9 cellular contexts compared by ENCODE assay signal in the genomic region with DNA sequence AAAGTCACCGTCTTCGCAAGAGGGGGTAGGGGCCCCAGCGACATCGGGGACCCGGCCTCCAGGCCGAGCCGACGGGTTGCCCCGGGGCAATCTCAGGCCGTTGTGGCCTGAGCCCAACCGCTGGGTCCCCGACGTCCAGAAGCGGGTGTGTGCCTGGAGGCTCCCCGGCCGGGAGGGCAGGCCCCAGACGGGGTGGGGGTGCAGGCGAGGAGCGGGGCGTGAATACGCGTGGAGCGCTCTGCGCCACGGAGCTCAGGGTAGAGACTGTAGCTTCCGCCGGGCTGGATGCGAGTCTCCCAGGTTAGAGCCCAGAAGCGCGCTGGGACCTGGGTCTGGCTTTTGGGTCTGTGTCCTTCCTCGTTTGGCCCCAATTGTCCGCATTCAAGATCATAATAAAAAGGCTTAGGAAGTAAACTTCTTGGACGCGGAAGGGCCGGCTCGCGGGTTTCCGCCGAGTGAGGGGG. TPM values are rescaled to one million over a fixed set of nuclear protein-coding genes. Genes with fewer than 3 reads are reported as not detected.
A peak's percentile ranks its signal among the peaks of the same experiment; 100 is the strongest.
DNase-seq lines count a peak whose midpoint lies in the region; ATAC-seq and TF ChIP-seq lines count a peak whose summit lies in the region.
"Had no signal": no experiment of that assay in that cellular context is flagged by ENCODE, and none has a peak within 500 bp of the region (broad histone marks: within the 10 kb centered on the region; RNA-seq: fewer than 3 reads in every experiment).

No MANE protein-coding gene starts in this region.

- H4K8ac ChIP-seq in IMR-90 (ENCODE audit: low read depth in 2 of 2, low read length in 2 of 2) (no peak overlapping the region), mesenchymal stem cell (ENCODE audit: low read length) (no peak overlapping the region)

- no TSS peak for BruUV-seq in IMR-90 (replicated peaks; lab: Mats Ljungman, UMichigan)

- H4K5ac ChIP-seq in IMR-90 (ENCODE audit: low read depth, low read length) = no peak overlapping the region

- H3K27ac Mint-ChIP-seq in activated naive CD8-positive, alpha-beta T cell treated with anti-CD3 and anti-CD28 coated beads, Interleukin-2, amount 10 ng/mL, durations not matched to agents 7 days and 5 days = no peak overlapping the region
- H3K27ac Mint-ChIP-seq in HFFc6 = no peak overlapping the region

- peak overlapping the region; percentile 46 for H3K4me3 Mint-ChIP-seq in activated naive CD8-positive, alpha-beta T cell treated with anti-CD3 and anti-CD28 coated beads, Interleukin-2, amount 10 ng/mL, durations not matched to agents 7 days and 5 days
- no peak overlapping the region for H3K4me3 Mint-ChIP-seq in HFFc6

- H4K91ac ChIP-seq in IMR-90 (ENCODE audit: insufficient read depth, low read depth, low read length) = no peak overlapping the region
- H4K91ac ChIP-seq in mesenchymal stem cell (ENCODE audit: low read length) = no peak overlapping the region

- H2BK120ac ChIP-seq in IMR-90 (ENCODE audit: low read depth, low read length) (no peak overlapping the region), mesenchymal stem cell (ENCODE audit: low read depth, low read length) (no peak overlapping the region)

- H2BK15ac ChIP-seq in IMR-90 (ENCODE audit: low read depth, low read length) (no peak overlapping the region), mesenchymal stem cell (ENCODE audit: low read depth, poor library complexity, severe bottlenecking) (no peak overlapping the region)

- no peak for TF ChIP-seq RAD21 in IMR-90 (IDR thresholded peaks at IDR 0.05; ENCODE audit: low read length)

- peaks cover 1% of the 10 kb centered on the region for H3K9me3 Mint-ChIP-seq in activated naive CD8-positive, alpha-beta T cell treated with anti-CD3 and anti-CD28 coated beads, Interleukin-2, amount 10 ng/mL, durations not matched to agents 7 days and 5 days
- H3K9me3 Mint-ChIP-seq in HFFc6 = peaks cover 3% of the 10 kb centered on the region

- POLR2A ChIA-PET in IMR-90 (lab: Charles Lee; ENCODE audit: unreplicated experiment) = no interaction called here
- POLR2A ChIA-PET in activated naive CD8-positive, alpha-beta T cell treated with anti-CD3 and anti-CD28 coated beads, Interleukin-2, amount 10 ng/mL, durations not matched to agents 7 days and 5 days (lab: Charles Lee) = no interaction called here

- no peak overlapping the region for H2AK5ac ChIP-seq in IMR-90 (ENCODE audit: low read depth, low read length)
- H2AK5ac ChIP-seq in mesenchymal stem cell (ENCODE audit: low read length, severe bottlenecking) = no peak overlapping the region

- H3K4me3 ChIP-seq in IMR-90 (ENCODE audit: insufficient read depth, low read depth, low read length) = no peak overlapping the region
- H3K4me3 ChIP-seq in mesenchymal stem cell (ENCODE audit: insufficient read depth in 1 of 2, low read depth in 1 of 2, low read length in 2 of 2) = no peak overlapping the region
- peak overlapping the region; percentile 90 to 95 for H3K4me3 ChIP-seq in stomach smooth muscle (ENCODE audit: low read length in 2 of 2)

- H3K4me1 ChIP-seq in IMR-90 (ENCODE audit: control insufficient read depth, insufficient read depth, low read length) (peaks cover 2% of the 10 kb centered on the region; the same call in 1 of the 2 replicates), mesenchymal stem cell (ENCODE audit: control insufficient read depth, insufficient read depth, low read depth, low read length) (peaks cover 34% of the 10 kb centered on the region), stomach smooth muscle (ENCODE audit: control insufficient read depth, insufficient read depth, low read length) (peaks cover 52% of the 10 kb centered on the region)

- H3K9ac ChIP-seq in IMR-90 (ENCODE audit: low read depth, low read length) (no peak overlapping the region), mesenchymal stem cell (ENCODE audit: low read length) (no peak overlapping the region), stomach smooth muscle (ENCODE audit: low read length in 2 of 2) (peak overlapping the region; percentile 83 to 92)

- no peak overlapping the region; the same call in 1 of the 2 replicates for H3K4me2 ChIP-seq in IMR-90 (ENCODE audit: low read depth, low read length)
- peak overlapping the region; percentile 23 for H3K4me2 ChIP-seq in mesenchymal stem cell (ENCODE audit: low read length, poor library complexity, severe bottlenecking)

- H3K27me3 ChIP-seq in IMR-90 (ENCODE audit: control insufficient read depth, insufficient read depth, low read length) = peaks cover 93% of the 10 kb centered on the region
- H3K27me3 ChIP-seq in mesenchymal stem cell (ENCODE audit: control insufficient read depth in 1 of 2, insufficient read depth in 1 of 2, low read length in 2 of 2) = peaks cover 91 to 94% of the 10 kb centered on the region in 2 experiments
- peaks cover 4% of the 10 kb centered on the region in 2 donors for H3K27me3 ChIP-seq in stomach smooth muscle (ENCODE audit: control insufficient read depth in 1 of 2, insufficient read depth in 2 of 2, low read length in 2 of 2)

- peaks cover 77% of the 10 kb centered on the region for H3K27me3 Mint-ChIP-seq in activated naive CD8-positive, alpha-beta T cell treated with anti-CD3 and anti-CD28 coated beads, Interleukin-2, amount 10 ng/mL, durations not matched to agents 7 days and 5 days
- peaks cover 61% of the 10 kb centered on the region for H3K27me3 Mint-ChIP-seq in HFFc6 (ENCODE audit: insufficient read depth)

- intact Hi-C loops in IMR-90 (cut with micrococcal nuclease) = no loop called here

- no peak overlapping the region for H2AK9ac ChIP-seq in IMR-90 (replicated peaks; ENCODE audit: low read depth, low read length, poor library complexity)

- CTCF ChIA-PET in IMR-90 (lab: Yijun Ruan, JAX) = no interaction called here

- H3K9me3 ChIP-seq in IMR-90 (ENCODE audit: control insufficient read depth, insufficient read depth, low read length) = peaks cover 12% of the 10 kb centered on the region
- H3K9me3 ChIP-seq in mesenchymal stem cell (ENCODE audit: control insufficient read depth, low read length) = peaks cover 13% of the 10 kb centered on the region
- no peaks in the 10 kb centered on the region for H3K9me3 ChIP-seq in stomach smooth muscle (ENCODE audit: control insufficient read depth in 2 of 2, low read length in 2 of 2)

- no peak for TF ChIP-seq POLR2A in IMR-90 (IDR thresholded peaks at IDR 0.05; ENCODE audit: low read depth, low read length)

- peaks cover 30% of the 10 kb centered on the region for H3K4me1 Mint-ChIP-seq in activated naive CD8-positive, alpha-beta T cell treated with anti-CD3 and anti-CD28 coated beads, Interleukin-2, amount 10 ng/mL, durations not matched to agents 7 days and 5 days
- peaks cover 7% of the 10 kb centered on the region for H3K4me1 Mint-ChIP-seq in HFFc6 (ENCODE audit: low read depth)

- H2AFZ ChIP-seq in IMR-90 (replicated peaks; ENCODE audit: low read length, poor library complexity) = peak overlapping the region; percentile 41
- no peak overlapping the region for H2AFZ ChIP-seq in mesenchymal stem cell (ENCODE audit: low read depth, low read length)

- H3K36me3 ChIP-seq in IMR-90 (ENCODE audit: control insufficient read depth, insufficient read depth, low read length) = no peaks in the 10 kb centered on the region
- H3K36me3 ChIP-seq in mesenchymal stem cell (ENCODE audit: control insufficient read depth in 1 of 2, insufficient read depth in 2 of 2, low read depth in 1 of 2, low read length in 2 of 2) = no peaks in the 10 kb centered on the region
- peaks cover 9 to 27% of the 10 kb centered on the region in 2 donors for H3K36me3 ChIP-seq in stomach smooth muscle (ENCODE audit: control insufficient read depth in 2 of 2, insufficient read depth in 2 of 2, low read length in 2 of 2)

- H3K23ac ChIP-seq in IMR-90 (ENCODE audit: low read depth, low read length) = no peak overlapping the region
- H3K23ac ChIP-seq in mesenchymal stem cell (ENCODE audit: low read length in 2 of 2) = peak overlapping the region in 1 of 2 experiments; percentile 80

- TF ChIP-seq CTCF in IMR-90 (conservative IDR thresholded peaks at IDR 0.05; ENCODE audit: low read depth, low read length) = no peak
- no peak for TF ChIP-seq CTCF in HFFc6 (IDR thresholded peaks at IDR 0.05)

- H3K56ac ChIP-seq in IMR-90 (ENCODE audit: extremely low read depth, insufficient read depth, low read length) = no peak overlapping the region

- H3K9me1 ChIP-seq in IMR-90 (ENCODE audit: insufficient read depth, low read length) = no peaks in the 10 kb centered on the region

- H4K20me1 ChIP-seq in IMR-90 (ENCODE audit: insufficient read depth, low read length) = no peaks in the 10 kb centered on the region; the same call in 1 of the 2 replicates

- dilution Hi-C loops in IMR-90 (cut with HindIII; ENCODE audit: low sequenced_read_pairs, unreplicated experiment) = no loop called here

- no peaks in the 10 kb centered on the region for H3K79me1 ChIP-seq in IMR-90 (ENCODE audit: low read depth in 1 of 2, low read length in 2 of 2)
- no peaks in the 10 kb centered on the region for H3K79me1 ChIP-seq in mesenchymal stem cell (replicated peaks; ENCODE audit: low read length, poor library complexity, severe bottlenecking)

- no peak overlapping the region for H3K27ac ChIP-seq in IMR-90 (ENCODE audit: insufficient read depth, low read length)
- no peak overlapping the region for H3K27ac ChIP-seq in mesenchymal stem cell (ENCODE audit: low read length, poor library complexity, severe bottlenecking)
- H3K27ac ChIP-seq in stomach smooth muscle (ENCODE audit: low read length) = peak overlapping the region; percentile 93

- H2BK12ac ChIP-seq in mesenchymal stem cell (ENCODE audit: low read length in 2 of 2) = no peak overlapping the region

- ATAC-seq in IMR-90 (ENCODE audit: low read depth) = no peak
- no peak for ATAC-seq in activated naive CD8-positive, alpha-beta T cell treated with anti-CD3 and anti-CD28 coated beads, Interleukin-2, amount 10 ng/mL, durations not matched to agents 7 days and 5 days (ENCODE audit: low read depth)

- DNase-seq in IMR-90 = no peak
- DNase-seq in activated naive CD8-positive, alpha-beta T cell treated with anti-CD3 and anti-CD28 coated beads, Interleukin-2, amount 10 ng/mL, durations not matched to agents 7 days and 5 days = peak; percentile 48
- DNase-seq in mesenchymal stem cell = no peak
- DNase-seq in NOMO-1 treated with dmso at 0.1 percent for 144 hours (lab: John Stamatoyannopoulos, UW; ENCODE audit: unreplicated experiment) = no peak
- no peak for DNase-seq in HFFc6
- no peak for DNase-seq in NCI-H1417 treated with DMSO at 0.1 percent for 48 hours (lab: John Stamatoyannopoulos, UW)

- in situ Hi-C loops in IMR-90 (cut with MboI; ENCODE audit: low sequenced_read_pairs) = loop anchor here (25.0 kb wide), 2 partner anchors 539 to 789 kb away; no protein-coding TSS in a partner anchor

- 4% methylated on average over 15 of the region's 39 CpGs; no CpG with 5 or more reads in 1 of the 2 experiments for WGBS in IMR-90 (ENCODE audit: extremely low coverage in 2 of 2, insufficient read length in 1 of 2), 2 experiments
- under 1% methylated on average over 39 of the region's 39 CpGs for WGBS in mesenchymal stem cell

- peaks cover 7% of the 10 kb centered on the region for H3K36me3 Mint-ChIP-seq in activated naive CD8-positive, alpha-beta T cell treated with anti-CD3 and anti-CD28 coated beads, Interleukin-2, amount 10 ng/mL, durations not matched to agents 7 days and 5 days
- H3K36me3 Mint-ChIP-seq in HFFc6 (ENCODE audit: low read depth) = no peaks in the 10 kb centered on the region

- H3K14ac ChIP-seq in IMR-90 (replicated peaks; ENCODE audit: low read depth, low read length) (no peak overlapping the region), mesenchymal stem cell (ENCODE audit: low read length in 2 of 2) (no peak overlapping the region)

- H3K4ac ChIP-seq in IMR-90 (ENCODE audit: low read depth, low read length) (no peak overlapping the region), mesenchymal stem cell (ENCODE audit: low read depth in 1 of 2, low read length in 2 of 2) (no peak overlapping the region)

- no peak overlapping the region for H2BK20ac ChIP-seq in IMR-90 (ENCODE audit: low read depth, low read length)

- H2BK5ac ChIP-seq in IMR-90 (ENCODE audit: low read depth, low read length, poor library complexity, severe bottlenecking) = no peak overlapping the region
- no peak overlapping the region for H2BK5ac ChIP-seq in mesenchymal stem cell (ENCODE audit: low read depth, low read length, poor library complexity, severe bottlenecking)

- H3K18ac ChIP-seq in IMR-90 (ENCODE audit: low read depth, low read length) (no peak overlapping the region), mesenchymal stem cell (ENCODE audit: low read depth in 1 of 2, low read length in 2 of 2) (no peak overlapping the region)

RNA-seq across cellular contexts. Expression of a gene that starts 3.5 kb away (rescaled TPM):
- total RNA-seq in IMR-90 (2012; rRNA removed) = not detected in 2 replicates
- polyA plus RNA-seq in IMR-90 (2012; rRNA removed) = not detected in 2 replicates
- 0.03 TPM in 1 of 2 replicates, not detected in the other for polyA plus RNA-seq in IMR-90 (2012; cell fraction: cytosol; rRNA removed)
- not detected in 2 replicates for polyA plus RNA-seq in IMR-90 (2012; cell fraction: nucleus; rRNA removed; ENCODE audit: low replicate concordance)
- 1 to 10 TPM; 1.1 to 1.4 TPM for total RNA-seq in activated naive CD8-positive, alpha-beta T cell treated with anti-CD3 and anti-CD28 coated beads, Interleukin-2, amount 10 ng/mL, durations not matched to agents 7 days and 5 days
- polyA plus RNA-seq in mesenchymal stem cell (2013, experiment 1 of 2) = 2.0 TPM
- 2.2 TPM for polyA plus RNA-seq in mesenchymal stem cell (2013, experiment 2 of 2)
- total RNA-seq in HFFc6 (2021; fragmentation: NEBNext Ultra II Directional; extraction: Animal tissue kit (Norgen Biotek cat#: 25700)) = not detected
- total RNA-seq: mesenteric fat pad; T-helper 1 cell treated with Interleukin-12 subunit alpha and Interleukin-12 subunit beta and Interleukin-4 antibody, amounts not matched to agents 30 ng/mL and 1 ng/mL, for 36 hours had no signal

Comparison
In these comparisons a context has a peak if more than half of its experiments do, and no peak if none do; other contexts are left out.
1. H3K4me3 ChIP-seq: peak in stomach smooth muscle (2 of 2); none in IMR-90 (single experiment) and mesenchymal stem cell (0 of 2).
2. H3K9ac ChIP-seq: peak in stomach smooth muscle (2 of 2); none in IMR-90 (single experiment) and mesenchymal stem cell (single experiment).